12 cellular contexts compared by ENCODE assay signal in genomic region chr10:99976886-99977391, GRCh38. TPM values are rescaled to one million over a fixed set of nuclear protein-coding genes. Genes with fewer than 3 reads are reported as not detected.
DNase-seq lines count a peak whose midpoint lies in the region; TF ChIP-seq lines count a peak whose summit lies in the region.
"Had no signal": no experiment of that assay in that cellular context is flagged by ENCODE, and none has a peak within 500 bp of the region (broad histone marks: within the 10 kb centered on the region; RNA-seq: fewer than 3 reads in every experiment).

No MANE protein-coding gene starts in this region.

- H3K4me1 Mint-ChIP-seq in activated CD4-positive, alpha-beta T cell treated with anti-CD3 and anti-CD28 coated beads, Interleukin-2, amount 10 ng/mL, durations not matched to agents 7 days and 5 days = no peaks in the 10 kb centered on the region

- DNase-seq in A172 (ENCODE audit: low spot score) (peak; percentile 87), Karpas-422 (peak; percentile 44), colonic mucosa (no peak), NCI-H1930 (lab: John Stamatoyannopoulos, UW) (no peak), 8988T (no peak)
- DNase-seq in activated naive CD4-positive, alpha-beta T cell treated with anti-CD3 and anti-CD28 coated beads, Interleukin-2, amount 50 U/mL, for 16 hours = no peak
- no peak for DNase-seq in activated CD4-positive, alpha-beta T cell treated with anti-CD3 and anti-CD28 coated beads, Interleukin-2, amount 10 ng/mL, durations not matched to agents 7 days and 5 days
- DNase-seq: CD8-positive, alpha-beta memory T cell; effector memory CD8-positive, alpha-beta T cell; SHP77 treated with DMSO at 0.1 percent for 48 hours; stimulated activated CD4-positive, alpha-beta T cell treated with anti-CD3 and anti-CD28 coated beads, Interleukin-2, amount 100 ng/mL, for 48 hours had no signal

- no peak overlapping the region for H3K4me3 Mint-ChIP-seq in activated CD4-positive, alpha-beta T cell treated with anti-CD3 and anti-CD28 coated beads, Interleukin-2, amount 10 ng/mL, durations not matched to agents 7 days and 5 days
- H3K4me3 Mint-ChIP-seq: CD8-positive, alpha-beta memory T cell; effector memory CD8-positive, alpha-beta T cell had no signal

- H3K27me3 ChIP-seq in Karpas-422 (ENCODE audit: low read length) (no peaks in the 10 kb centered on the region), colonic mucosa (no peaks in the 10 kb centered on the region)

- H2AFZ ChIP-seq in Karpas-422 (ENCODE audit: low read length) = no peak overlapping the region

- H3K4me3 ChIP-seq in Karpas-422 (ENCODE audit: low read length) = peak overlapping the region; percentile 8; the same call in 1 of the 2 replicates
- no peak overlapping the region for H3K4me3 ChIP-seq in colonic mucosa
- no peak overlapping the region for H3K4me3 ChIP-seq in mesodermal cell (ENCODE audit: extremely low read depth, insufficient read depth, low read length, poor library complexity, severe bottlenecking)

- POLR2A ChIA-PET in activated CD4-positive, alpha-beta T cell treated with anti-CD3 and anti-CD28 coated beads, Interleukin-2, amount 10 ng/mL, durations not matched to agents 7 days and 5 days (lab: Charles Lee) = no interaction called here

- H3K9ac ChIP-seq in Karpas-422 (ENCODE audit: low read length) (peak overlapping the region; percentile 39), colonic mucosa (ENCODE audit: low read depth in 2 of 2, low read length in 2 of 2) (no peak overlapping the region)

- H3K36me3 ChIP-seq in Karpas-422 (ENCODE audit: insufficient read depth, low read length) (no peaks in the 10 kb centered on the region), colonic mucosa (no peaks in the 10 kb centered on the region), mesodermal cell (ENCODE audit: control insufficient read depth, insufficient read depth, low read length) (peaks cover 36% of the 10 kb centered on the region)

- peak overlapping the region; percentile 84 for H3K27ac ChIP-seq in Karpas-422 (ENCODE audit: low read length)
- H3K27ac ChIP-seq in colonic mucosa = peak overlapping the region; percentile 32
- peak overlapping the region; percentile 83 for H3K27ac ChIP-seq in mesodermal cell (ENCODE audit: low read depth, low read length, severe bottlenecking)

- CTCF ChIA-PET in activated CD4-positive, alpha-beta T cell treated with anti-CD3 and anti-CD28 coated beads, Interleukin-2, amount 10 ng/mL, durations not matched to agents 7 days and 5 days (lab: Charles Lee) = interaction anchor here (1.7 kb wide), 1 partner anchor 17 kb away, joined by 4 read pairs; no protein-coding TSS in a partner anchor

- intact Hi-C loops in colonic mucosa (cut with DNase I) = no loop called here

- no peaks in the 10 kb centered on the region for H3K36me3 Mint-ChIP-seq in activated CD4-positive, alpha-beta T cell treated with anti-CD3 and anti-CD28 coated beads, Interleukin-2, amount 10 ng/mL, durations not matched to agents 7 days and 5 days (ENCODE audit: low read depth)

- H3K9me3 ChIP-seq in Karpas-422 (ENCODE audit: low read length) (no peaks in the 10 kb centered on the region), colonic mucosa (no peaks in the 10 kb centered on the region), mesodermal cell (ENCODE audit: control insufficient read depth, low read length) (no peaks in the 10 kb centered on the region)

- H3K27me3 Mint-ChIP-seq in activated CD4-positive, alpha-beta T cell treated with anti-CD3 and anti-CD28 coated beads, Interleukin-2, amount 10 ng/mL, durations not matched to agents 7 days and 5 days = no peaks in the 10 kb centered on the region
- H3K27me3 Mint-ChIP-seq: CD8-positive, alpha-beta memory T cell; effector memory CD8-positive, alpha-beta T cell had no signal

- 84% methylated on average over 3 of the region's 3 CpGs; no CpG with 5 or more reads in 1 of the 2 experiments for WGBS in mesodermal cell (ENCODE audit: insufficient coverage in 2 of 2), 2 experiments

- peak overlapping the region; percentile 46 for H3K4me2 ChIP-seq in Karpas-422 (ENCODE audit: low read depth, low read length, poor library complexity, severe bottlenecking)

- H3K79me2 ChIP-seq in Karpas-422 (ENCODE audit: low read length) = peaks cover 95% of the 10 kb centered on the region

- no peaks in the 10 kb centered on the region for H3K9me2 ChIP-seq in Karpas-422 (replicated peaks; ENCODE audit: insufficient read depth, low read length)

- H3K27ac Mint-ChIP-seq in activated CD4-positive, alpha-beta T cell treated with anti-CD3 and anti-CD28 coated beads, Interleukin-2, amount 10 ng/mL, durations not matched to agents 7 days and 5 days = no peak overlapping the region
- H3K27ac Mint-ChIP-seq: effector memory CD8-positive, alpha-beta T cell had no signal

- no peaks in the 10 kb centered on the region for H3K9me3 Mint-ChIP-seq in activated CD4-positive, alpha-beta T cell treated with anti-CD3 and anti-CD28 coated beads, Interleukin-2, amount 10 ng/mL, durations not matched to agents 7 days and 5 days
- H3K9me3 Mint-ChIP-seq: CD8-positive, alpha-beta memory T cell; effector memory CD8-positive, alpha-beta T cell had no signal

- TF ChIP-seq CTCF in colonic mucosa (IDR thresholded peaks at IDR 0.05) = no peak

- no peaks in the 10 kb centered on the region for H4K20me1 ChIP-seq in Karpas-422 (ENCODE audit: insufficient read depth, low read depth, low read length)

- H3K4me1 ChIP-seq in Karpas-422 (ENCODE audit: low read length) (peaks cover 79% of the 10 kb centered on the region), colonic mucosa (peaks cover 4% of the 10 kb centered on the region), mesodermal cell (ENCODE audit: control insufficient read depth, insufficient read depth, low read length, poor library complexity, severe bottlenecking) (peaks cover 48% of the 10 kb centered on the region)

RNA-seq across cellular contexts. Expression of gene DNMBP, which starts 32.8 kb away (rescaled TPM):
- total RNA-seq in A172 (2014; rRNA removed; shearing (Covaris generic)) = 14.4 and 17.4 TPM in 2 replicates
- total RNA-seq in Karpas-422 (2014; rRNA removed; shearing (Covaris generic); ENCODE audit: low replicate concordance) = 13.8 and 16.2 TPM in 2 replicates
- 10 to 100 TPM; 38.4 to 53.5 TPM for total RNA-seq in colonic mucosa
- polyA plus RNA-seq in mesodermal cell (2013, experiment 1 of 2) = 26.5 TPM
- polyA plus RNA-seq in mesodermal cell (2013, experiment 2 of 2) = 26.6 TPM
- 1 to 10 TPM; 2.9 to 3.2 TPM for total RNA-seq in activated CD4-positive, alpha-beta T cell treated with anti-CD3 and anti-CD28 coated beads, Interleukin-2, amount 10 ng/mL, durations not matched to agents 7 days and 5 days

Comparison
In these comparisons a context has a peak if more than half of its experiments do, and no peak if none do; other contexts are left out.
1. DNase-seq: peak in A172 (single experiment) and Karpas-422 (single experiment); none in colonic mucosa (single experiment), NCI-H1930 (0 of 2), activated naive CD4-positive, alpha-beta T cell treated with anti-CD3 and anti-CD28 coated beads, Interleukin-2, amount 50 U/mL, for 16 hours (single experiment), activated CD4-positive, alpha-beta T cell treated with anti-CD3 and anti-CD28 coated beads, Interleukin-2, amount 10 ng/mL, durations not matched to agents 7 days and 5 days (single experiment) and 8988T (single experiment).
2. H3K27ac ChIP-seq: peak in every context shown above with its lines; median percentile 84 in Karpas-422; 83 in mesodermal cell; 32 in colonic mucosa.